1 cellular context compared by ENCODE assay signal in the genomic region with DNA sequence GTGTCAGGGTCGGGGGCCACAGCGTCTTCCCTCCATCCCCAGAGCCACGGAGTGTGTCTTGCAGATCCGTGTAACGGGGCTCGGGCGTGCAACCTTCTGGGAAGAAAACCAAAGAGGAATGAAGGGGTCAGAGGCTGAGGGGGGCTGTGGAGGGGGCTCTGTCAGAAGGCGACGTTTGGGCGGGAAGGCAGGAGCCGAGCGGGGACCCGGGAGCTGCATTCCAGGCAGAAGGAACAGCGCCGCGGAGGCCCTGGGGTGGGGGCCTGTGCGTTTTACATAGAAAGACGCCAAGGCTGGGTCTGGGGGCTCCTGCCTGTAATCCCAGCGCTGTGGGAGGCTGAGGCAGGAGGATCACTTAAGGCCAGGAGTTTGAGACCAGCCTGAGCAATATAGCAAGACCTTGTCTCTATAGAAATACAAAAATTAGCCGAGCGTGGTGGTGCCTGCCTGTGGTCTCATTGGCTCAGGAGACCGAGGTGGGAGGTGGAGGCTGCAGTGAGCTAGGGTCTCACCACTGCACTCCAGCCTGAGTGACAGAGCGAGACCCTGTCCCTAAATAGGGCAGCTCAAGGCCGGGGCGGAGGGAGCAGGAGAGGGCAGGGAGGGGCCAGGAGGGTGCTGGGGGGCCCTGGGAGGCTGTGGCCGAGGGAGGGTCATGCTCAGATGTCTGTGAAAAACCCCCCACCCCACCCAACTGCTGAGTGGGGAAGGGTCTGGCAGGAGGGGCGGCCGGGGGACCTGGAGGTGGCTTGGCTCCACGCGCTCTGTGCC.
TF ChIP-seq lines count a peak whose summit lies in the region.

No MANE protein-coding gene starts in this region.

TF ChIP-seq in WTC11, 78 proteins besides CTCF, POLR2A, EP300 and RAD21:
- TF ChIP-seq GTF2I (CRISPR knock-in tag; conservative IDR thresholded peaks at IDR 0.05) (0 out of 2 replicates have a peak, but pooled peaks have one; percentile 12), SOX15 (CRISPR knock-in tag; IDR thresholded peaks at IDR 0.05) (no peak)
